1 cellular context compared by ENCODE assay signal in the genomic region with DNA sequence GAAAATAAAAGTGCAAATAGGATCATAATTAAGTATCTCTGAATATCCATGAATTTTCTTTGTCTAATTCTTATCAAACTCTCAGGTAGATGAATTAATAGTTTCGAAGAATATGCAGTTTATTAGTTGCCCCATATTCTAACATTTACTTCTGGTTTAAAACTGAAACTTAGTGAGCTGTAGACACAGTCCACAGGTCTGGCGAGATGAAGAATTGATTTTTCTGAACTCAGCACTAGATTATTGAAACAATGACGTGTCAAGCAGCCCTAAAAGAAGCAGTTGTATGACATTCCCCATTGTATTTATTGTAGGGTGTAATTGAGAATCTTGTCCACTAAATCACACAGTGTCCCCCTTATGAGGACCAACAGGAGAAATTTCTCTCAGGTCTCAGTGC.
TF ChIP-seq lines count a peak whose summit lies in the region.

No MANE protein-coding gene starts in this region.

TF ChIP-seq in H1, 55 proteins besides CTCF, POLR2A, EP300 and RAD21 (continued from another document):
- TF ChIP-seq KDM1A (IDR thresholded peaks at IDR 0.05; ENCODE audit: borderline replicate concordance, low read length) (no peak), RNF2 (IDR thresholded peaks at IDR 0.05; ENCODE audit: borderline replicate concordance, low read depth, low read length, missing control alignments, poor library complexity, severe bottlenecking) (no peak)
